In the genomic region with DNA sequence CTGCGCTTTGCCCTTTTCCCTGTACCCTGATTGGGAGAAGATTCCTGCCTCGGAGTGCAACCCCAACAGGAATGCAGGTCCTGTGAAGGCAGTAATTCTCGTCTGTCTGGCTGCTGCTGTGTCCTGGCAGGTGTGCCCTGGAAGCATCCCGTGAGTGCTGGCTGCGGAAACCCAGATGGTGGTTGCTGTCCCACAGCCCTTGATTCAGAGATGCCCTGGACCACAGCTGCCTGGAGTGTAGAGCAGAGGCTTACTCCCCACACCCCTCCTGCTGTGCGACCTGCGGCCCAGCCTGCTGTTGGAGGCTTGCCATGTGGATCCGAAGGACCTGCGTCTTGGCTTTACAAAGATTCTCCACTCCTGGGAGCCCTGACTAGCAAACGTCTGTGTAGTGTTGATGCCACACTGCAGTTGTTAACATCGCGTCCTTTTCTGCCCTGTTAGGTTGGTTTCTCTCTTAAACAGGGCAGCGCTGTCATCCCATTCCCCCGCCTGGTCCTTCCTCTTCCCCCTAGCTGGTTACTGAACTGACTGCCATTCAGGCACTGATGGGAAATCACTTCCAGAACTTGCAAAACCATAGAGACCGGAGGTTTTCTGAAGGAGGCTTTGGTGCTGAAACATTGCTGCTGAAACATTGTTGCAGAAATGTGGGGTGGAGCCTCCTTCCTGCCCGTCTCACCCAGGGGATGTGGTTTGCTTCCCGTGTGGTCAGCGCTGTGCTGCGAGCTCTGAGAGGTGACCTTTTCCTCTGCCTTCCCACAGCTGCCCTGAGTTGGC, we compare ENCODE assay signal across 9 cellular contexts. TPM values are rescaled to one million over a fixed set of nuclear protein-coding genes. Genes with fewer than 3 reads are reported as not detected.
DNase-seq lines count a peak whose midpoint lies in the region; ATAC-seq lines count a peak whose summit lies in the region.
"Had no signal": no experiment of that assay in that cellular context is flagged by ENCODE, and none has a peak within 500 bp of the region (broad histone marks: within the 10 kb centered on the region; RNA-seq: fewer than 3 reads in every experiment).

No MANE protein-coding gene starts in this region.

- H3K27me3 Mint-ChIP-seq in activated naive CD8-positive, alpha-beta T cell treated with anti-CD3 and anti-CD28 coated beads, Interleukin-2, amount 10 ng/mL, durations not matched to agents 7 days and 5 days: no peaks in the 10 kb centered on the region
- H3K27me3 Mint-ChIP-seq in immature natural killer cell (ENCODE audit: low read depth in 3 of 3): peaks cover 6 to 15% (median 9%) of the 10 kb centered on the region in 3 donors

- peaks cover 15% of the 10 kb centered on the region for H3K36me3 Mint-ChIP-seq in activated naive CD8-positive, alpha-beta T cell treated with anti-CD3 and anti-CD28 coated beads, Interleukin-2, amount 10 ng/mL, durations not matched to agents 7 days and 5 days
- H3K36me3 Mint-ChIP-seq in immature natural killer cell: peaks cover 0 to 8% (median 6%) of the 10 kb centered on the region in 3 donors

- peaks cover 30% of the 10 kb centered on the region for H3K4me1 Mint-ChIP-seq in activated naive CD8-positive, alpha-beta T cell treated with anti-CD3 and anti-CD28 coated beads, Interleukin-2, amount 10 ng/mL, durations not matched to agents 7 days and 5 days
- H3K4me1 Mint-ChIP-seq in immature natural killer cell: peaks cover 69 to 84% of the 10 kb centered on the region in 2 donors

- peak overlapping the region; percentile 78 for H3K27ac Mint-ChIP-seq in activated naive CD8-positive, alpha-beta T cell treated with anti-CD3 and anti-CD28 coated beads, Interleukin-2, amount 10 ng/mL, durations not matched to agents 7 days and 5 days
- H3K27ac Mint-ChIP-seq in immature natural killer cell: peak overlapping the region; percentile 75 to 97 (median 87)

- POLR2A ChIA-PET in activated naive CD8-positive, alpha-beta T cell treated with anti-CD3 and anti-CD28 coated beads, Interleukin-2, amount 10 ng/mL, durations not matched to agents 7 days and 5 days (lab: Charles Lee): interaction anchor here (0.7 to 1.6 kb wide), 2 partner anchors 52 to 1440 kb away, joined by 3 to 4 read pairs; no protein-coding TSS in a partner anchor

- H3K9me3 Mint-ChIP-seq in activated naive CD8-positive, alpha-beta T cell treated with anti-CD3 and anti-CD28 coated beads, Interleukin-2, amount 10 ng/mL, durations not matched to agents 7 days and 5 days: no peaks in the 10 kb centered on the region
- H3K9me3 Mint-ChIP-seq in immature natural killer cell: no peaks in the 10 kb centered on the region

- peak overlapping the region; percentile 77 for H3K4me3 Mint-ChIP-seq in activated naive CD8-positive, alpha-beta T cell treated with anti-CD3 and anti-CD28 coated beads, Interleukin-2, amount 10 ng/mL, durations not matched to agents 7 days and 5 days
- H3K4me3 Mint-ChIP-seq in immature natural killer cell: peak overlapping the region; percentile 84 to 98 (median 92)

- DNase-seq in AG08395 (ENCODE audit: low spot score): peak; percentile 83
- peak; percentile 66 to 76 for DNase-seq in Kasumi-1 (lab: John Stamatoyannopoulos, UW)
- peak; percentile 54 for DNase-seq in activated naive CD8-positive, alpha-beta T cell treated with anti-CD3 and anti-CD28 coated beads, Interleukin-2, amount 10 ng/mL, durations not matched to agents 7 days and 5 days
- DNase-seq in immature natural killer cell: peak; percentile 60 to 65 (median 64)
- no peak for DNase-seq in NCI-H187 treated with DMSO at 0.1 percent for 48 hours (lab: John Stamatoyannopoulos, UW)
- no peak for DNase-seq in C1 segment of cervical spinal cord (lab: John Stamatoyannopoulos, UW)
- DNase-seq: kidney had no signal

- peak; percentile 78 for ATAC-seq in activated naive CD8-positive, alpha-beta T cell treated with anti-CD3 and anti-CD28 coated beads, Interleukin-2, amount 10 ng/mL, durations not matched to agents 7 days and 5 days (ENCODE audit: low read depth)
- ATAC-seq in GM21737 (IDR thresholded peaks at IDR 0.05; ENCODE audit: unreplicated experiment) (no peak), GM21576 (IDR thresholded peaks at IDR 0.05; ENCODE audit: unreplicated experiment) (no peak)

RNA-seq across cellular contexts. Expression of gene DNAJB6, which starts 53.3 kb away (rescaled TPM):
- 10 to 100 TPM; 60.0 to 67.0 TPM for total RNA-seq in activated naive CD8-positive, alpha-beta T cell treated with anti-CD3 and anti-CD28 coated beads, Interleukin-2, amount 10 ng/mL, durations not matched to agents 7 days and 5 days
- 100 to 1,000 TPM; 184 to 205 (median 185) TPM for polyA plus RNA-seq in immature natural killer cell

Comparison
In these comparisons a context has a peak if more than half of its experiments do, and no peak if none do; other contexts are left out.
1. DNase-seq: peak in AG08395 (single experiment), Kasumi-1 (2 of 2), activated naive CD8-positive, alpha-beta T cell treated with anti-CD3 and anti-CD28 coated beads, Interleukin-2, amount 10 ng/mL, durations not matched to agents 7 days and 5 days (single experiment) and immature natural killer cell (3 of 3); none in NCI-H187 treated with DMSO at 0.1 percent for 48 hours (single experiment) and C1 segment of cervical spinal cord (0 of 14).